ENCODE assay signal across 8 cellular contexts in the genomic region with DNA sequence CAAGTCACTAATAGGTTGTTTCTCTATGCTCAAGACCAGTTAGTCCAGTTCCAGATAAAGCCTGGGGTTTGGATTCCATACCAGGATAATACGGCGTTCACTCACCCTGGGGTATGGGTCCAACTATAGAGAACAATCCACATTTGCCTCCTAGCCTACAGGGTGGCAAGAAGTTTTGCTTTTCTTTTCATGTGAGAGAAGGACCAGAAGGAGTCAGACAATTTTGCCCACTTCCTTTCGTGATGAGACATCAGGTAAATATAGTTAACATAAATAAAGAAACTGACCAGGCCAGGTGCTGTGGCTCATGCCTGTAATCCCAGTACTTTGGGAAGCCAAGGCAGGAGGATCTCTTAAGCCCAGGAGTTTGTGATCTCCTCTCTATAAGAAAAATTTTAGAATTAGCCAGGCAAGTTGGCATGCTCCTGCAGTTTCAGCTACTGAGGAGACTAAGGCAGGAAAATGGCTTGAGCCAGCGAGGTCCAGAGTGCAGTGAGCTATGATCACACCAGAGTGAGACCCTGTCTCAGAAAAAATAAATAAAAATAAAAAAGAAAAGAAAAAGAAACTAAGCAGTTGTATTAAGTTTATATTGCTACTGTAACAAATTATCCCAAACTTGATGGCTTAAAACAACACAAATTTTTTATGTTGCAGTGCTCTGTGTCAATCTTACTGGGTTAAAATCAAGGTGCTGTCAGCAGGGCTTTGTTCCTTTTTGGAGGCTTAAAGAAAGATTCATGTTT. TPM values are rescaled to one million over a fixed set of nuclear protein-coding genes. Genes with fewer than 3 reads are reported as not detected.
DNase-seq lines count a peak whose midpoint lies in the region; ATAC-seq and TF ChIP-seq lines count a peak whose summit lies in the region.
"Had no signal": no experiment of that assay in that cellular context is flagged by ENCODE, and none has a peak within 500 bp of the region (broad histone marks: within the 10 kb centered on the region; RNA-seq: fewer than 3 reads in every experiment).

No MANE protein-coding gene starts in this region.

- H3K27me3 ChIP-seq in KMS-11 (ENCODE audit: insufficient read depth, low read depth) (no peaks in the 10 kb centered on the region), BE2C (no peaks in the 10 kb centered on the region)

- H3K4me2 ChIP-seq in KMS-11, result peak overlapping the region; percentile 37; the same call in 1 of the 2 replicates

- no peak overlapping the region for H3K9ac ChIP-seq in KMS-11

- H3K27me3 Mint-ChIP-seq in naive thymus-derived CD8-positive, alpha-beta T cell, result no peaks in the 10 kb centered on the region
- H3K27me3 Mint-ChIP-seq in nephron progenitor cell (ENCODE audit: low read depth, poor library complexity), result peaks cover 3% of the 10 kb centered on the region

- TF ChIP-seq CTCF in KMS-11 (conservative IDR thresholded peaks at IDR 0.05; ENCODE audit: low read depth, low read length) (no peak), nephron progenitor cell (IDR thresholded peaks at IDR 0.05) (no peak), BE2C (IDR thresholded peaks at IDR 0.05; ENCODE audit: low read depth, low read length) (no peak)

- DNase-seq in naive thymus-derived CD8-positive, alpha-beta T cell, result no peak
- DNase-seq in nephron progenitor cell, result no peak
- no peak for DNase-seq in BE2C
- DNase-seq in NCI-H187 (lab: John Stamatoyannopoulos, UW), result no peak

- H2AFZ ChIP-seq in KMS-11 (ENCODE audit: low read depth), result peak overlapping the region; percentile 1; the same call in 1 of the 2 replicates

- no peaks in the 10 kb centered on the region for H4K20me1 ChIP-seq in KMS-11 (ENCODE audit: insufficient read depth)

- no peak overlapping the region for H3K27ac ChIP-seq in KMS-11

- peaks cover 17 to 70% (median 40%) of the 10 kb centered on the region in 4 donors for H3K4me1 Mint-ChIP-seq in naive thymus-derived CD8-positive, alpha-beta T cell
- H3K4me1 Mint-ChIP-seq in nephron progenitor cell, result peaks cover 17% of the 10 kb centered on the region

- no peak overlapping the region for H3K4me3 ChIP-seq in KMS-11 (IDR thresholded peaks at IDR 0.05; ENCODE audit: insufficient read depth, low read depth, low read length)
- H3K4me3 ChIP-seq in BE2C (ENCODE audit: low read depth, low read length), result no peak overlapping the region

- no peaks in the 10 kb centered on the region for H3K9me3 ChIP-seq in BE2C

- H3K4me1 ChIP-seq in KMS-11 (ENCODE audit: low read depth, poor library complexity, severe bottlenecking) (peaks cover 18% of the 10 kb centered on the region), BE2C (no peaks in the 10 kb centered on the region)

- peaks cover 0 to 1% (median 0%) of the 10 kb centered on the region in 9 donors for H3K9me3 Mint-ChIP-seq in naive thymus-derived CD8-positive, alpha-beta T cell
- no peaks in the 10 kb centered on the region for H3K9me3 Mint-ChIP-seq in nephron progenitor cell

- peak; percentile 75 for ATAC-seq in GM18870 (IDR thresholded peaks at IDR 0.05; ENCODE audit: unreplicated experiment)
- ATAC-seq in HG02588 (IDR thresholded peaks at IDR 0.05; ENCODE audit: unreplicated experiment), result peak; percentile 77
- peak; percentile 5 to 18 for ATAC-seq in naive thymus-derived CD8-positive, alpha-beta T cell
- ATAC-seq: left lobe of liver had no signal

- no peaks in the 10 kb centered on the region for H3K79me2 ChIP-seq in KMS-11 (ENCODE audit: insufficient read depth, low read depth)

- H3K36me3 Mint-ChIP-seq in naive thymus-derived CD8-positive, alpha-beta T cell, result no peaks in the 10 kb centered on the region
- no peaks in the 10 kb centered on the region for H3K36me3 Mint-ChIP-seq in nephron progenitor cell (ENCODE audit: low read depth)

- POLR2A ChIA-PET in naive thymus-derived CD8-positive, alpha-beta T cell (lab: Charles Lee), result interaction anchor here (0.6 to 2.2 kb wide), 3 partner anchors 8 to 58 kb away, joined by 4 to 19 read pairs (median 8); a partner anchor contains a TSS

- H3K27ac Mint-ChIP-seq in naive thymus-derived CD8-positive, alpha-beta T cell, result peak overlapping the region; percentile 6 to 82 (median 48)
- no peak overlapping the region for H3K27ac Mint-ChIP-seq in nephron progenitor cell

- peak overlapping the region; percentile 13 to 80 (median 66) for H3K4me3 Mint-ChIP-seq in naive thymus-derived CD8-positive, alpha-beta T cell
- no peak overlapping the region for H3K4me3 Mint-ChIP-seq in nephron progenitor cell

- H3K36me3 ChIP-seq in KMS-11 (ENCODE audit: insufficient read depth), result no peaks in the 10 kb centered on the region
- no peaks in the 10 kb centered on the region for H3K36me3 ChIP-seq in BE2C

RNA-seq across cellular contexts. Expression of a gene that starts 7.5 kb away (rescaled TPM):
- total RNA-seq in naive thymus-derived CD8-positive, alpha-beta T cell, result 10 to 100 TPM; 33.1 to 35.4 TPM
- 10 to 100 TPM; 35.5 to 59.2 (median 39.3) TPM for polyA plus RNA-seq in naive thymus-derived CD8-positive, alpha-beta T cell
- polyA plus RNA-seq in BE2C (2012; ENCODE audit: insufficient read depth, insufficient read length, low read depth), result 137 TPM

RNA-seq across cellular contexts. Expression of a gene that starts 47.1 kb away (rescaled TPM):
- 10 to 100 TPM; 65.1 to 67.9 TPM for total RNA-seq in naive thymus-derived CD8-positive, alpha-beta T cell
- 10 to 100 TPM; 48.3 to 53.0 (median 50.7) TPM for polyA plus RNA-seq in naive thymus-derived CD8-positive, alpha-beta T cell
- 2.7 TPM for polyA plus RNA-seq in BE2C (2012; ENCODE audit: insufficient read depth, insufficient read length, low read depth)

Comparison
In these comparisons a context has a peak if more than half of its experiments do, and no peak if none do; other contexts are left out.
1. ATAC-seq: peak in every context shown above with its lines; median percentile 77 in HG02588; 75 in GM18870; 12 in naive thymus-derived CD8-positive, alpha-beta T cell.